Comparison of ENCODE assay signal across 12 cellular contexts in the genomic region with DNA sequence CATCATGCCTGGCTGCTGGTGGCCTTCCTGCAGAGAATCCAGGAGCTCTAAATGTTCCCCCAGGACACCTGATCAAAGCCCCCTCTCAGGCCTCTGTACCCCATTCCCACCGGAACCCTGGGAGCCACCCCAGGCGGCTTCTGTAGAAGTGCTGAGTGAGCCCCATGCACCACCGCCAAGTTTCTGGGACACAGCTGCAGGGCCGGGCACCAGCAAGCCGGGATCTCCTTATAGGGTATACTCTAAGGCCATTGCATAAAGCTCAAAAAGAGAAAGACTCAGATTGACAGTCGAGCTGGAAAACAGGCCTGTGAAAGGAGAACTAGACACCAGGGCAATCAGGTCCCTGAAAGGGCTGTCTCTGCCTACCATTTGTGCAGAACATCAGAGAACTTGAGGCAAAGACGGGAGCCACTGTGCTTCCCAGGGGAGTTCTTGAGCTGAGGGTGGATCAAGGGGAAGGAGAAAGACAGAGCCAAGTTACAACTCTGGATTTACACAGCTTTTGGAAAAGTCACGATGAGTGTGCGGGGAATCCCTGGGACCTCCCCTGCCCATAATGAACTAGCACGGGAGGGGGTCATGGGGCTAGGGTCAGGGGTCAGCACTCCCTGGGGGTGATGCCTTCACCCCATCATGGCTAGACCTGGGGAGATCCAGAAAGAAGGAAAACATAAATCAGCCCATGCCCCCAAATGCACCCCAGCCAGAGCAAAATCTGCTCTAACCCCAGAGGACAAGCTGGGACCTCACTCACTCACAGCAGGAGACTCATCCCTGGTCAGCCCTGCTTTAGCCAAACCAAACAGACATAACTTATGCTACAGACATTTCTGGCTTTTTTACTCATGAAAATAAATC. TPM values are rescaled to one million over a fixed set of nuclear protein-coding genes. Genes with fewer than 3 reads are reported as not detected.
A peak's percentile ranks its signal among the peaks of the same experiment; 100 is the strongest.
DNase-seq lines count a peak whose midpoint lies in the region; ATAC-seq and TF ChIP-seq lines count a peak whose summit lies in the region.
"Had no signal": no experiment of that assay in that cellular context is flagged by ENCODE, and none has a peak within 500 bp of the region (broad histone marks: within the 10 kb centered on the region; RNA-seq: fewer than 3 reads in every experiment).

No MANE protein-coding gene starts in this region.

- 0 out of 2 replicates have a peak overlapping the region, but pooled peaks have one; percentile 22 for H3K27ac Mint-ChIP-seq in HFFc6
- H3K27ac Mint-ChIP-seq in naive thymus-derived CD8-positive, alpha-beta T cell: peak overlapping the region; percentile 88 to 96 (median 94)

- H3F3A ChIP-seq in PC-9 (ENCODE audit: insufficient read depth, low read depth): peaks cover 28% of the 10 kb centered on the region; the same call in 1 of the 2 replicates

- peaks cover 13% of the 10 kb centered on the region for H3K4me1 ChIP-seq in PC-9 (replicated peaks; ENCODE audit: insufficient read depth)

- peak; percentile 35 for DNase-seq in AG10803 (ENCODE audit: low read depth)
- DNase-seq in HFFc6: peak; percentile 17
- DNase-seq in brain pericyte (ENCODE audit: low read depth, low spot score): peak; percentile 53
- no peak for DNase-seq in naive thymus-derived CD8-positive, alpha-beta T cell
- DNase-seq in hypothalamus (lab: John Stamatoyannopoulos, UW): no peak
- DNase-seq in PC-9: no peak
- DNase-seq in NCI-H2029 treated with DMSO at 0.1 percent for 48 hours (lab: John Stamatoyannopoulos, UW): no peak
- DNase-seq in activated CD8-positive, alpha-beta memory T cell treated with anti-CD3 and anti-CD28 coated beads, Interleukin-2, amount 50 U/mL, for 4 hours: no peak
- DNase-seq: activated T-cell treated with anti-CD3 and anti-CD28 coated beads, Interleukin-2, amount 50 U/mL, for 48 hours; HCEC 1CT; NCI-H2081; SHP77 treated with DMSO at 0.1 percent for 48 hours had no signal

- H3K4me2 ChIP-seq in PC-9: no peak overlapping the region

- H3K4me1 Mint-ChIP-seq in HFFc6 (ENCODE audit: low read depth): peaks cover 20% of the 10 kb centered on the region
- H3K4me1 Mint-ChIP-seq in naive thymus-derived CD8-positive, alpha-beta T cell: peaks cover 52 to 95% (median 90%) of the 10 kb centered on the region in 4 donors

- intact Hi-C loops in PC-9 (cut with micrococcal nuclease; ENCODE audit: unreplicated experiment): no loop called here

- CTCF ChIA-PET in PC-9 (lab: Charles Lee): no interaction called here

- no peaks in the 10 kb centered on the region for H3K9me3 Mint-ChIP-seq in HFFc6
- no peaks in the 10 kb centered on the region for H3K9me3 Mint-ChIP-seq in naive thymus-derived CD8-positive, alpha-beta T cell

- H3K9me2 ChIP-seq in PC-9 (ENCODE audit: insufficient read depth): no peaks in the 10 kb centered on the region

- H3K79me2 ChIP-seq in PC-9 (ENCODE audit: low read depth): peaks cover 23% of the 10 kb centered on the region; the same call in 1 of the 2 replicates

- H3K27ac ChIP-seq in PC-9: no peak overlapping the region

- BruUV-seq in PC-9 (replicated peaks; lab: Mats Ljungman, UMichigan): no TSS peak

- H3K27me3 ChIP-seq in PC-9 (ENCODE audit: insufficient read depth, low read depth): no peaks in the 10 kb centered on the region

- H2AFZ ChIP-seq in PC-9: no peak overlapping the region

- peaks cover 2% of the 10 kb centered on the region for H3K27me3 Mint-ChIP-seq in HFFc6 (ENCODE audit: insufficient read depth)
- H3K27me3 Mint-ChIP-seq in naive thymus-derived CD8-positive, alpha-beta T cell: no peaks in the 10 kb centered on the region

- H3K4me3 ChIP-seq in AG10803 (ENCODE audit: low read length): no peak overlapping the region
- H3K4me3 ChIP-seq in PC-9: no peak overlapping the region

- TF ChIP-seq CTCF in AG10803 (conservative IDR thresholded peaks at IDR 0.05; ENCODE audit: low read length) (no peak), HFFc6 (IDR thresholded peaks at IDR 0.05) (no peak), PC-9 (conservative IDR thresholded peaks at IDR 0.05) (no peak)

- no peak overlapping the region for H3K4me3 Mint-ChIP-seq in HFFc6
- peak overlapping the region; percentile 28 to 87 (median 80) for H3K4me3 Mint-ChIP-seq in naive thymus-derived CD8-positive, alpha-beta T cell

- no peaks in the 10 kb centered on the region for H3K36me3 ChIP-seq in PC-9 (ENCODE audit: low read depth)

- no peak for ATAC-seq in naive thymus-derived CD8-positive, alpha-beta T cell

- no peaks in the 10 kb centered on the region for H4K20me1 ChIP-seq in PC-9 (ENCODE audit: insufficient read depth)

- no peaks in the 10 kb centered on the region for H3K9me3 ChIP-seq in PC-9 (ENCODE audit: insufficient read depth, low read depth)

- POLR2A ChIA-PET in naive thymus-derived CD8-positive, alpha-beta T cell (lab: Charles Lee): interaction anchor here (0.7 to 5.9 kb wide), 8 partner anchors 9 to 120 kb away, joined by 3 to 41 read pairs (median 4); partner anchors contain the start of genes ITPK1 and MOAP1
- POLR2A ChIA-PET in PC-9 (lab: Charles Lee; ENCODE audit: unreplicated experiment): no interaction called here

- no peaks in the 10 kb centered on the region for H3K36me3 Mint-ChIP-seq in HFFc6 (ENCODE audit: low read depth)
- H3K36me3 Mint-ChIP-seq in naive thymus-derived CD8-positive, alpha-beta T cell: no peaks in the 10 kb centered on the region

RNA-seq across cellular contexts. Expression of gene ITPK1, which starts 51.1 kb away (rescaled TPM):
- 10 to 100 TPM; 27.3 to 38.1 (median 32.4) TPM for total RNA-seq in HFFc6 (2021; fragmentation: NEBNext Ultra II Directional; extraction: Animal tissue kit (Norgen Biotek cat#: 25700))
- total RNA-seq in naive thymus-derived CD8-positive, alpha-beta T cell: 10 to 100 TPM; 33.1 to 34.6 TPM
- 10 to 100 TPM; 25.3 to 41.1 (median 32.5) TPM for polyA plus RNA-seq in naive thymus-derived CD8-positive, alpha-beta T cell
- total RNA-seq in PC-9 (2021): 87.8 and 88.6 TPM in 2 replicates

Comparison
In these comparisons a context has a peak if more than half of its experiments do, and no peak if none do; other contexts are left out.
1. DNase-seq: peak in AG10803 (single experiment), HFFc6 (single experiment) and brain pericyte (single experiment); none in naive thymus-derived CD8-positive, alpha-beta T cell (0 of 10), hypothalamus (0 of 51), PC-9 (0 of 2), NCI-H2029 treated with DMSO at 0.1 percent for 48 hours (single experiment) and activated CD8-positive, alpha-beta memory T cell treated with anti-CD3 and anti-CD28 coated beads, Interleukin-2, amount 50 U/mL, for 4 hours (single experiment).